11 cellular contexts compared by ENCODE assay signal in genomic region chr10:78656815-78657621, GRCh38.
DNase-seq lines count a peak whose midpoint lies in the region; ATAC-seq, FAIRE-seq and TF ChIP-seq lines count a peak whose summit lies in the region.
"Had no signal": no experiment of that assay in that cellular context is flagged by ENCODE, and none has a peak within 500 bp of the region (broad histone marks: within the 10 kb centered on the region; RNA-seq: fewer than 3 reads in every experiment).

No MANE protein-coding gene starts in this region.

- H3K4me1 Mint-ChIP-seq in activated T-cell treated with anti-CD3 and anti-CD28 coated beads, Interleukin-2, amount 50 U/mL, for 24 hours (ENCODE audit: low read depth) = no peaks in the 10 kb centered on the region

- no peak overlapping the region for H3K4me3 Mint-ChIP-seq in activated T-cell treated with anti-CD3 and anti-CD28 coated beads, Interleukin-2, amount 50 U/mL, for 24 hours
- H3K4me3 Mint-ChIP-seq: activated naive CD8-positive, alpha-beta T cell; CD4-positive, alpha-beta T cell had no signal

- ATAC-seq in HG02678 (IDR thresholded peaks at IDR 0.05; ENCODE audit: unreplicated experiment) = no peak

- H3K9me3 Mint-ChIP-seq in activated T-cell treated with anti-CD3 and anti-CD28 coated beads, Interleukin-2, amount 50 U/mL, for 24 hours = no peaks in the 10 kb centered on the region
- H3K9me3 Mint-ChIP-seq: CD4-positive, alpha-beta T cell had no signal

- no peak for TF ChIP-seq CTCF in kidney (IDR thresholded peaks at IDR 0.05; ENCODE audit: borderline replicate concordance, extremely low read depth, insufficient read depth)

- DNase-seq in anterior cingulate cortex (lab: John Stamatoyannopoulos, UW) (peak in 50 of 58 donors; percentile 7 to 77 (median 40)), kidney (peak; percentile 91), putamen (ENCODE audit: low spot score) (peak; percentile 48), SIG-M5 (lab: John Stamatoyannopoulos, UW) (no peak), GOT3 (lab: John Stamatoyannopoulos, UW) (no peak)
- no peak for DNase-seq in activated T-cell treated with anti-CD3 and anti-CD28 coated beads, Interleukin-2, amount 50 U/mL, for 24 hours
- DNase-seq: NCI-H1417 treated with DMSO at 0.1 percent for 48 hours had no signal

- peaks cover 20% of the 10 kb centered on the region for H3K27me3 Mint-ChIP-seq in activated T-cell treated with anti-CD3 and anti-CD28 coated beads, Interleukin-2, amount 50 U/mL, for 24 hours

- intact Hi-C loops in kidney (cut with DNase I) = no loop called here

- FAIRE-seq in kidney (lab: Jason Lieb, UNC) = peak; percentile 60

- H3K27me3 ChIP-seq in HUES64 (ENCODE audit: insufficient read depth, low read length) = no peaks in the 10 kb centered on the region

- H3K36me3 Mint-ChIP-seq in activated T-cell treated with anti-CD3 and anti-CD28 coated beads, Interleukin-2, amount 50 U/mL, for 24 hours (ENCODE audit: low read depth) = no peaks in the 10 kb centered on the region
- H3K36me3 Mint-ChIP-seq: activated naive CD8-positive, alpha-beta T cell had no signal

- 87% methylated on average over 24 of the region's 24 CpGs for WGBS in HUES64

- H3K27ac ChIP-seq in HUES64 (ENCODE audit: low read depth, low read length) = peak overlapping the region; percentile 11; the same call in 1 of the 2 replicates
- peak overlapping the region; percentile 18 to 58 for H3K27ac ChIP-seq in kidney (ENCODE audit: low read depth in 2 of 2, low read length in 2 of 2)

- no peak overlapping the region for H3K27ac Mint-ChIP-seq in activated T-cell treated with anti-CD3 and anti-CD28 coated beads, Interleukin-2, amount 50 U/mL, for 24 hours
- H3K27ac Mint-ChIP-seq: activated naive CD8-positive, alpha-beta T cell; CD4-positive, alpha-beta T cell had no signal

- H3K9me3 ChIP-seq in HUES64 (ENCODE audit: insufficient read depth, low read depth, low read length) (no peaks in the 10 kb centered on the region), kidney (ENCODE audit: control insufficient read depth in 1 of 2, low read length in 2 of 2) (no peaks in the 10 kb centered on the region)

- H3K9ac ChIP-seq in HUES64 (ENCODE audit: low read depth, low read length) (peak overlapping the region; percentile 21; the same call in 1 of the 2 replicates), kidney (ENCODE audit: low read length in 2 of 2) (no peak overlapping the region)

- H3K4me1 ChIP-seq in HUES64 (ENCODE audit: insufficient read depth, low read length) (peaks cover 10% of the 10 kb centered on the region; the same call in 1 of the 2 replicates), kidney (ENCODE audit: control insufficient read depth in 1 of 2, insufficient read depth in 1 of 2, low read depth in 1 of 2, low read length in 2 of 2) (peaks cover 3 to 5% of the 10 kb centered on the region in 2 donors)

- H3K36me3 ChIP-seq in HUES64 (ENCODE audit: insufficient read depth, low read length) (no peaks in the 10 kb centered on the region), kidney (ENCODE audit: control insufficient read depth in 1 of 2, insufficient read depth in 2 of 2, low read length in 2 of 2) (no peaks in the 10 kb centered on the region)

- no peak overlapping the region for H3K4me3 ChIP-seq in HUES64 (ENCODE audit: low read length)
- H3K4me3 ChIP-seq in kidney (ENCODE audit: low read length in 2 of 2) = peak overlapping the region in 1 of 2 donors; percentile 38

Comparison
In these comparisons a context has a peak if more than half of its experiments do, and no peak if none do; other contexts are left out.
1. DNase-seq: peak in anterior cingulate cortex (50 of 58), kidney (single experiment) and putamen (single experiment); none in activated T-cell treated with anti-CD3 and anti-CD28 coated beads, Interleukin-2, amount 50 U/mL, for 24 hours (single experiment), SIG-M5 (single experiment) and GOT3 (single experiment).